In the genomic region with DNA sequence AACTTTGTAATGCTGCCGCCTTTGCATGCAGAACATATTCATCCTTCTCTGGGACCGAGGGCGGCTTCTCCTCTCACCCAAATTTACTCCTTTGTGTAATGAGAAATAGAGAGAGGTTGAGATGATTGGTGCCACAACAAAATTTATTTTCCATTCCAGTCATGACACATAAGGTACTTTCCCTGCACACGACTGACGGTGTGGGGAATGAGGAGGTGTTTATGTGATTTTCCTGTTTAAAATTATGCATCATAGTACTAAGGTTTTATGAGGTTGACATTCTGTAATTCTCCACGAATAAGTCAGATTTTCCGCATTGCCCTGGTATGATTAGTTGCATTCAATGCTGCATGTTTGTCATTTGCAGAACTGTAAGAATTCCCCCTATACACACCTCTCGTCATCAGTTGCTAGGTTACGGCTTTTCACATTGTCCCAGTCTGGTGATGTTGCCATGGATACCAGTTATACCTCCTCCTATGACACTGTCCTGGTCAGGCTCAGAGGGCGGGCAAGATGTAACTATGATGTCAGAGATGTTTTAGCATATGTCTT, we compare ENCODE assay signal across 8 cellular contexts. TPM values are rescaled to one million over a fixed set of nuclear protein-coding genes. Genes with fewer than 3 reads are reported as not detected.
A peak's percentile ranks its signal among the peaks of the same experiment; 100 is the strongest.
DNase-seq lines count a peak whose midpoint lies in the region; ATAC-seq, FAIRE-seq and TF ChIP-seq lines count a peak whose summit lies in the region.

No MANE protein-coding gene starts in this region.

- H3K4me1 ChIP-seq in HepG2 (ENCODE audit: insufficient read depth, low read length) (peaks cover 39% of the 10 kb centered on the region), right lobe of liver (no peaks in the 10 kb centered on the region)

- WGBS in HepG2 (ENCODE audit: low lambda C conversion rate): 92% methylated on average over 10 of the region's 10 CpGs
- 83% methylated on average over 9 of the region's 10 CpGs for WGBS in right lobe of liver (ENCODE audit: insufficient coverage, low coverage, low lambda C conversion rate, missing lambda C conversion rate)

- intact Hi-C loops in HepG2 (cut with micrococcal nuclease; ENCODE audit: unreplicated experiment) (no loop called here), right lobe of liver (cut with DNase I) (no loop called here)

- TF ChIP-seq POLR2A in HepG2 (IDR thresholded peaks at IDR 0.05; ENCODE audit: insufficient read depth in 1 of 2, low read depth in 2 of 2, low read length in 2 of 2): no peak
- TF ChIP-seq POLR2A in right lobe of liver (IDR thresholded peaks at IDR 0.05): no peak

- TF ChIP-seq EP300 in HepG2 (IDR thresholded peaks at IDR 0.05; ENCODE audit: low read depth in 2 of 2, low read length in 2 of 2) (no peak), HepG2 (CRISPR knock-in tag; IDR thresholded peaks at IDR 0.05; ENCODE audit: borderline replicate concordance) (no peak)

- H4K20me1 ChIP-seq in HepG2 (ENCODE audit: insufficient read depth, low read length): no peaks in the 10 kb centered on the region

- H3K4me3 ChIP-seq in HepG2 (replicated peaks in 1 of 3; ENCODE audit: insufficient read depth in 1 of 3, low read depth in 2 of 3, low read length in 3 of 3) (no peak overlapping the region), right lobe of liver (no peak overlapping the region)

- no peak overlapping the region for H3K4me2 ChIP-seq in HepG2 (ENCODE audit: low read depth, low read length)

- no TSS peak for BruUV-seq in HepG2 (replicated peaks; lab: Mats Ljungman, UMichigan)

- POLR2A ChIA-PET in HepG2 (lab: Yijun Ruan, JAX): no interaction called here

- DNase-seq in HepG2 (ENCODE audit: low spot score) (no peak), right lobe of liver (no peak), dermis microvascular lymphatic vessel endothelial cell (ENCODE audit: low read depth in 2 of 2) (peak; percentile 27 to 35), OCI-M2 (lab: John Stamatoyannopoulos, UW; ENCODE audit: unreplicated experiment) (no peak), NOMO-1 treated with dmso at 0.1 percent for 144 hours (lab: John Stamatoyannopoulos, UW; ENCODE audit: unreplicated experiment) (no peak)
- DNase-seq in stimulated activated CD4-positive, alpha-beta T cell treated with anti-CD3 and anti-CD28 coated beads, Interleukin-4, amount 100 ng/mL, for 48 hours (ENCODE audit: low read depth in 2 of 2): peak; percentile 54 to 80

- H3K27ac ChIP-seq in HepG2 (ENCODE audit: extremely low read length, insufficient read depth, low read length) (no peak overlapping the region), right lobe of liver (no peak overlapping the region)

- H3K36me3 ChIP-seq in HepG2 (replicated peaks in 1 of 2; ENCODE audit: control insufficient read depth in 1 of 2, insufficient read depth in 2 of 2, low read length in 2 of 2) (no peaks in the 10 kb centered on the region), right lobe of liver (no peaks in the 10 kb centered on the region)

- H3K9me3 ChIP-seq in HepG2 (ENCODE audit: low read length) (no peaks in the 10 kb centered on the region), right lobe of liver (no peaks in the 10 kb centered on the region)

- no peak overlapping the region for H3K9ac ChIP-seq in HepG2 (ENCODE audit: insufficient read depth, low read depth, low read length)

- CTCF ChIA-PET in HepG2 (lab: Yijun Ruan, JAX; ENCODE audit: low intra/inter-chr PET ratio, low total read pairs): no interaction called here

- no peaks in the 10 kb centered on the region for H3K27me3 ChIP-seq in HepG2 (ENCODE audit: control insufficient read depth in 1 of 2, insufficient read depth in 2 of 2, low read length in 2 of 2)
- no peaks in the 10 kb centered on the region for H3K27me3 ChIP-seq in right lobe of liver

- no peak for TF ChIP-seq CTCF in HepG2 (CRISPR knock-in tag; IDR thresholded peaks at IDR 0.05)
- TF ChIP-seq CTCF in right lobe of liver (IDR thresholded peaks at IDR 0.05): no peak

- ATAC-seq in HepG2 (no peak), right lobe of liver (no peak), HG03159 (IDR thresholded peaks at IDR 0.05; ENCODE audit: unreplicated experiment) (peak; percentile 90)
- ATAC-seq in activated CD4-positive, CD25-positive, alpha-beta regulatory T cell treated with anti-CD3 and anti-CD28 coated beads, Interleukin-2, amount 50 U/mL, for 24 hours: peak; percentile 81 to 83

- TF ChIP-seq RAD21 in HepG2 (CRISPR knock-in tag; IDR thresholded peaks at IDR 0.05): no peak

- FAIRE-seq in HepG2 (lab: Jason Lieb, UNC): no peak

- no peaks in the 10 kb centered on the region for H3K79me2 ChIP-seq in HepG2 (ENCODE audit: insufficient read depth, low read length)

- in situ Hi-C loops in HepG2 (cut with HindIII; ENCODE audit: extremely low pct_ligation_motif_present, low pct_unique_long_range_greater_than_20kb): no loop called here

- no peak overlapping the region for H2AFZ ChIP-seq in HepG2 (ENCODE audit: low read length)

TF ChIP-seq in HepG2, 621 proteins besides CTCF, POLR2A, EP300 and RAD21:
- TF ChIP-seq CREB1 (IDR thresholded peaks at IDR 0.05) (peak; percentile 42; the same call in 1 of the 2 replicates), CREB1 (CRISPR knock-in tag; IDR thresholded peaks at IDR 0.05) (no peak), RFX5 (IDR thresholded peaks at IDR 0.05; ENCODE audit: low read depth, low read length) (peak; percentile 75), RFX1 (IDR thresholded peaks at IDR 0.05) (peak; percentile 50)
- TF ChIP-seq, protein P1, sequence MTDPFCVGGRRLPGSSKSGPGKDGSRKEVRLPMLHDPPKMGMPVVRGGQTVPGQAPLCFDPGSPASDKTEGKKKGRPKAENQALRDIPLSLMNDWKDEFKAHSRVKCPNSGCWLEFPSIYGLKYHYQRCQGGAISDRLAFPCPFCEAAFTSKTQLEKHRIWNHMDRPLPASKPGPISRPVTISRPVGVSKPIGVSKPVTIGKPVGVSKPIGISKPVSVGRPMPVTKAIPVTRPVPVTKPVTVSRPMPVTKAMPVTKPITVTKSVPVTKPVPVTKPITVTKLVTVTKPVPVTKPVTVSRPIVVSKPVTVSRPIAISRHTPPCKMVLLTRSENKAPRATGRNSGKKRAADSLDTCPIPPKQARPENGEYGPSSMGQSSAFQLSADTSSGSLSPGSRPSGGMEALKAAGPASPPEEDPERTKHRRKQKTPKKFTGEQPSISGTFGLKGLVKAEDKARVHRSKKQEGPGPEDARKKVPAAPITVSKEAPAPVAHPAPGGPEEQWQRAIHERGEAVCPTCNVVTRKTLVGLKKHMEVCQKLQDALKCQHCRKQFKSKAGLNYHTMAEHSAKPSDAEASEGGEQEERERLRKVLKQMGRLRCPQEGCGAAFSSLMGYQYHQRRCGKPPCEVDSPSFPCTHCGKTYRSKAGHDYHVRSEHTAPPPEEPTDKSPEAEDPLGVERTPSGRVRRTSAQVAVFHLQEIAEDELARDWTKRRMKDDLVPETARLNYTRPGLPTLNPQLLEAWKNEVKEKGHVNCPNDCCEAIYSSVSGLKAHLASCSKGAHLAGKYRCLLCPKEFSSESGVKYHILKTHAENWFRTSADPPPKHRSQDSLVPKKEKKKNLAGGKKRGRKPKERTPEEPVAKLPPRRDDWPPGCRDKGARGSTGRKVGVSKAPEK (CRISPR knock-in tag; IDR thresholded peaks at IDR 0.05; ENCODE audit: borderline replicate concordance): no peak

RNA-seq across cellular contexts. Expression of a gene that starts 23.1 kb away (rescaled TPM):
- 7.8 and 9.7 TPM in 2 replicates for total RNA-seq in HepG2 (2016; rRNA removed; fragmentation: Illumina TruSeq; extraction: Trizol)
- total RNA-seq in HepG2 (2016; cell fraction: cytosol; rRNA removed; fragmentation: Illumina TruSeq; extraction: Trizol; ENCODE audit: low read depth): 2.0 and 2.4 TPM in 2 replicates
- total RNA-seq in HepG2 (2016; cell fraction: insoluble cytoplasmic fraction; rRNA removed; fragmentation: Illumina TruSeq; extraction: Trizol): 5.5 and 8.1 TPM in 2 replicates
- 4.5 and 5.8 TPM in 2 replicates for total RNA-seq in HepG2 (2016; cell fraction: membrane; rRNA removed; fragmentation: Illumina TruSeq; extraction: Trizol)
- 11.3 TPM in 2 replicates for total RNA-seq in HepG2 (2016; cell fraction: nucleus; rRNA removed; fragmentation: Illumina TruSeq; extraction: Trizol)
- polyA plus RNA-seq in HepG2 (2011; rRNA removed): 3.6 and 5.4 TPM in 2 replicates
- polyA plus RNA-seq in HepG2 (2011; cell fraction: cytosol; rRNA removed): 2.9 and 4.3 TPM in 2 replicates
- polyA plus RNA-seq in HepG2 (2011; cell fraction: nucleus; rRNA removed): 11.5 and 12.3 TPM in 2 replicates
- polyA plus RNA-seq in HepG2 (2012): 0.90 and 2.5 TPM in 2 replicates
- 1.7 and 1.9 TPM in 2 replicates for polyA plus RNA-seq in HepG2 (2016; cell fraction: cytosol; fragmentation: Illumina TruSeq; extraction: Trizol; ENCODE audit: low read depth)
- 7.0 and 7.5 TPM in 2 replicates for polyA plus RNA-seq in HepG2 (2016; cell fraction: insoluble cytoplasmic fraction; fragmentation: Illumina TruSeq; extraction: Trizol; ENCODE audit: low read depth)
- polyA plus RNA-seq in HepG2 (2016; cell fraction: membrane; fragmentation: Illumina TruSeq; extraction: Trizol; ENCODE audit: low read depth): 4.2 and 5.0 TPM in 2 replicates
- polyA plus RNA-seq in HepG2 (2016; cell fraction: nucleus; fragmentation: Illumina TruSeq; extraction: Trizol; ENCODE audit: insufficient read depth, low read depth): 16.4 and 16.8 TPM in 2 replicates
- polyA minus RNA-seq in HepG2 (2011; rRNA and poly(A)+ RNA removed; ENCODE audit: low replicate concordance): 3.1 and 11.3 TPM in 2 replicates
- 2.3 and 2.5 TPM in 2 replicates for polyA minus RNA-seq in HepG2 (2011; cell fraction: cytosol; rRNA and poly(A)+ RNA removed)
- polyA minus RNA-seq in HepG2 (2011; cell fraction: nucleus; rRNA and poly(A)+ RNA removed): 3.5 and 3.7 TPM in 2 replicates
- total RNA-seq in right lobe of liver: 10 to 100 TPM in 3 of 6 experiments, 1 to 10 TPM in 3; 1.5 to 13.0 (median 8.7) TPM
- 0.13 TPM in 1 of 2 replicates, not detected in the other for total RNA-seq in dermis microvascular lymphatic vessel endothelial cell

Comparison
In these comparisons a context has a peak if more than half of its experiments do, and no peak if none do; other contexts are left out.
1. ATAC-seq: peak in HG03159 (single experiment) and activated CD4-positive, CD25-positive, alpha-beta regulatory T cell treated with anti-CD3 and anti-CD28 coated beads, Interleukin-2, amount 50 U/mL, for 24 hours (2 of 2); none in HepG2 (single experiment) and right lobe of liver (0 of 4).
2. DNase-seq: peak in dermis microvascular lymphatic vessel endothelial cell (2 of 2) and stimulated activated CD4-positive, alpha-beta T cell treated with anti-CD3 and anti-CD28 coated beads, Interleukin-4, amount 100 ng/mL, for 48 hours (2 of 2); none in HepG2 (single experiment), right lobe of liver (0 of 3), OCI-M2 (single experiment) and NOMO-1 treated with dmso at 0.1 percent for 144 hours (single experiment).